ENCODE assay signal across 9 cellular contexts in the genomic region with DNA sequence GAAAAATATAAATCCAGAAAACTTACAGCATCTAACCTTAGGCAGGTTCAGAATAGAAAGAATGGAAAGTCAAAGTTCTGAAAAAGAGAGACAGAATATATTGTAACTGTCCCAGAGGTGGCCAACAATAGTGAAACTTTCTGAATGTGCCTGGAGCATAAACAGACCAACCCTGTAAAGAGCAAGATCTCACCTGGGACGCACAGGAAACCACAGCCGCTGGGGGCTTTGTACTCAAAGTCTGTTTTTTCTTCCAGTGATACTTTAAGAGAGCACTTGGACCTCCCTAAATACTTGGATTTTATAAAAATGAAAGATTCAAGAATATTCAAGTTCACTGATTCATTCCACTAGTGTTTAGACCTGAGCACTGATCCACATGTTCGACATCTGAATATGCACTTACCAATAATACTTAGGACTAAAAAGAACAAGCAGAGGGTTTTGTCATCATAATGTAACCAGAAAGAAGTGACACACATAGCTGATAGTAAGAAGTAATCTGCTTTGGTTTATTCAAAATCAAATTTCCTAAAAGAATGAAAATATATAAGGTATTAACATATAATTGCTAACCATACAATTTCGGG. TPM values are rescaled to one million over a fixed set of nuclear protein-coding genes. Genes with fewer than 3 reads are reported as not detected.
DNase-seq lines count a peak whose midpoint lies in the region; ATAC-seq lines count a peak whose summit lies in the region.
"Had no signal": no experiment of that assay in that cellular context is flagged by ENCODE, and none has a peak within 500 bp of the region (broad histone marks: within the 10 kb centered on the region; RNA-seq: fewer than 3 reads in every experiment).

No MANE protein-coding gene starts in this region.

- peaks cover 28% of the 10 kb centered on the region for H3K4me1 Mint-ChIP-seq in T-helper 17 cell
- peaks cover 58% of the 10 kb centered on the region for H3K4me1 Mint-ChIP-seq in stimulated activated naive CD8-positive, alpha-beta T cell treated with anti-CD3 and anti-CD28 coated beads, Interleukin-15, amount 100 ng/mL, for 72 hours

- no peaks in the 10 kb centered on the region for H3K9me3 Mint-ChIP-seq in stimulated activated naive CD8-positive, alpha-beta T cell treated with anti-CD3 and anti-CD28 coated beads, Interleukin-15, amount 100 ng/mL, for 72 hours

- DNase-seq in activated effector memory CD4-positive, alpha-beta T cell treated with Interleukin-2 at 50 U/mL for 16 hours, result peak; percentile 10
- no peak for DNase-seq in activated effector memory CD4-positive, alpha-beta T cell treated with anti-CD3 and anti-CD28 coated beads, Interleukin-2, amount 50 U/mL, for 16 hours
- DNase-seq in T-helper 17 cell (no peak), AML-193 (lab: John Stamatoyannopoulos, UW) (no peak), DMS79 (lab: John Stamatoyannopoulos, UW) (no peak)
- peak in 1 of 2 donors; percentile 32 for DNase-seq in stimulated activated naive CD8-positive, alpha-beta T cell treated with anti-CD3 and anti-CD28 coated beads, Interleukin-15, amount 100 ng/mL, for 72 hours
- no peak for DNase-seq in stimulated activated CD4-positive, alpha-beta T cell treated with anti-CD3 and anti-CD28 coated beads, Interleukin-12 subunit alpha, Interleukin-12 subunit beta, amount 100 ng/mL, for 4 hours
- DNase-seq: left colon had no signal

- H3K36me3 Mint-ChIP-seq in T-helper 17 cell (ENCODE audit: low read depth), result peaks cover 6% of the 10 kb centered on the region

- no peaks in the 10 kb centered on the region for H3K27me3 Mint-ChIP-seq in T-helper 17 cell
- H3K27me3 Mint-ChIP-seq in stimulated activated naive CD8-positive, alpha-beta T cell treated with anti-CD3 and anti-CD28 coated beads, Interleukin-15, amount 100 ng/mL, for 72 hours, result no peaks in the 10 kb centered on the region

- peak overlapping the region; percentile 36 for H3K4me3 Mint-ChIP-seq in T-helper 17 cell
- peak overlapping the region; percentile 53 to 60 for H3K4me3 Mint-ChIP-seq in stimulated activated naive CD8-positive, alpha-beta T cell treated with anti-CD3 and anti-CD28 coated beads, Interleukin-15, amount 100 ng/mL, for 72 hours

- no peaks in the 10 kb centered on the region for H3K9me3 ChIP-seq in T-helper 17 cell (ENCODE audit: control insufficient read depth, low read length, poor library complexity, severe bottlenecking)

- ATAC-seq in HG02840 (IDR thresholded peaks at IDR 0.05; ENCODE audit: low FRiP score, unreplicated experiment) (peak; percentile 64), T-helper 17 cell (peak; percentile 82)
- ATAC-seq in stimulated activated naive CD8-positive, alpha-beta T cell treated with anti-CD3 and anti-CD28 coated beads, Interleukin-15, amount 100 ng/mL, for 72 hours, result peak; percentile 81
- ATAC-seq: left colon had no signal

- peak overlapping the region; percentile 21 for H3K27ac Mint-ChIP-seq in T-helper 17 cell
- H3K27ac Mint-ChIP-seq in stimulated activated naive CD8-positive, alpha-beta T cell treated with anti-CD3 and anti-CD28 coated beads, Interleukin-15, amount 100 ng/mL, for 72 hours, result peak overlapping the region; percentile 34 to 61

RNA-seq across cellular contexts. Expression of a gene that starts 35.3 kb away (rescaled TPM):
- 100 to 1,000 TPM in 1 of 2 donors, 10 to 100 TPM in 1; 82.4 to 104 TPM for total RNA-seq in T-helper 17 cell
